ENCODE assay signal across 10 cellular contexts in the genomic region with DNA sequence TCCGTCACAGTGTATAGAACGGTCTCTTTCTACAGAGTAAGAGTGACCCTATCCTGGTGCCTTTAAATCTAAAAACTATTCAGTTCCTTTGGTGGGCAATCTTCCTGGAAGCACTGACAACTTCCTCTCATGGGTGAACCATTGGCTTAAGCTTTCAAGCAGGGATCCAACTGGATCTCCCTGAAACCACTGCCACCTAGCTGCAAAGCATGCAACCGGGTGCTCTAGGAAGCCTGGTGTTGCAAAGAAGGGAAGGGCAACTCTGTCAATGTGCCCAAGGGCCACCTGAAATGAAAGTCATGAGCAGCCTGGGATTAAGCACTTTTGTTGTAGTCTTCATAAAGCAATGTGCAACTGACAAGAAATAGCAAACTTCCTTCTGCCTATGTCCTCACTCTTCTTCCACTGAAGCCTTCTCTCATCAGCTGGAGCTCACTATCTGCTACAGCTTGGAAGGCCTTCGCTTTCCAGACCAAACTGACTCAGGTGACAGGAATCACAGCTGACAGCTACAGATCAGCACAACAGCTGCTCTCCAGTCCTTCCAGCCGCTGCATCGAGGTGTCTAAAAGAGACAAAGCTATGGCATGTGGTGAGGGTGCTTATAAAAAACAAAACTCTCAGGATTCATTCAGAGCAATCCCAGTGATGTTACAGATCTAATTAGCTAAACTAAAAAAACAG. TPM values are rescaled to one million over a fixed set of nuclear protein-coding genes. Genes with fewer than 3 reads are reported as not detected.
DNase-seq lines count a peak whose midpoint lies in the region; ATAC-seq and TF ChIP-seq lines count a peak whose summit lies in the region.
"Had no signal": no experiment of that assay in that cellular context is flagged by ENCODE, and none has a peak within 500 bp of the region (broad histone marks: within the 10 kb centered on the region; RNA-seq: fewer than 3 reads in every experiment).

No MANE protein-coding gene starts in this region.

- H3K4me3 ChIP-seq in LNCaP clone FGC (ENCODE audit: low read depth, low read length), result no peak overlapping the region
- H3K4me3 ChIP-seq in choroid plexus epithelial cell (ENCODE audit: low read depth, low read length), result no peak overlapping the region
- no peak overlapping the region for H3K4me3 ChIP-seq in lung
- H3K4me3 ChIP-seq: skin epidermis had no signal

- ATAC-seq in lung (ENCODE audit: insufficient read depth, low FRiP score), result no peak
- ATAC-seq in HG03097 (IDR thresholded peaks at IDR 0.05; ENCODE audit: low FRiP score, unreplicated experiment), result no peak

- H3K9me3 ChIP-seq in lung (ENCODE audit: control insufficient read depth in 2 of 2, insufficient read depth in 1 of 2, low read length in 1 of 2), result no peaks in the 10 kb centered on the region

- peaks cover 27 to 32% of the 10 kb centered on the region in 2 donors for H3K36me3 ChIP-seq in lung (ENCODE audit: control insufficient read depth in 2 of 2, insufficient read depth in 2 of 2, low read length in 2 of 2)

- peak; percentile 63 for DNase-seq in D341Med (ENCODE audit: low spot score)
- no peak for DNase-seq in LNCaP clone FGC (ENCODE audit: low read depth)
- peak; percentile 54 for DNase-seq in choroid plexus epithelial cell (ENCODE audit: low read depth)
- no peak for DNase-seq in lung (ENCODE audit: low spot score)
- DNase-seq in COLO829 (ENCODE audit: low spot score), result no peak
- DNase-seq in NCI-H1048 (lab: John Stamatoyannopoulos, UW), result no peak
- DNase-seq in NCI-H1436 treated with DMSO at 0.1 percent for 48 hours (lab: John Stamatoyannopoulos, UW), result no peak

- peaks cover 3 to 4% of the 10 kb centered on the region in 2 donors for H3K4me1 ChIP-seq in lung (ENCODE audit: control insufficient read depth in 2 of 2, insufficient read depth in 2 of 2, low read length in 2 of 2)

- TF ChIP-seq CTCF in LNCaP clone FGC (IDR thresholded peaks at IDR 0.05; ENCODE audit: control insufficient read depth, extremely low read depth, insufficient read depth) (peak; percentile 67), choroid plexus epithelial cell (conservative IDR thresholded peaks at IDR 0.05; ENCODE audit: low read depth, low read length) (peak; percentile 73), lung (IDR thresholded peaks at IDR 0.05; ENCODE audit: control extremely low read depth, extremely low read depth) (peak; percentile 9)

- no peaks in the 10 kb centered on the region for H3K27me3 ChIP-seq in lung (ENCODE audit: control insufficient read depth, insufficient read depth)

- WGBS in lung, 2 donors, result 83 to 88% methylated on average over 6 of the region's 6 CpGs

- no peak overlapping the region for H3K27ac ChIP-seq in lung (ENCODE audit: low read depth in 1 of 2, low read length in 1 of 2)
- H3K27ac ChIP-seq: epithelial cell of prostate, skin epidermis had no signal

RNA-seq across cellular contexts. Expression of a gene that starts 46.1 kb away (rescaled TPM):
- 10 to 100 TPM; 34.2 to 35.7 TPM for total RNA-seq in lung
- polyA plus RNA-seq in lung, result 10 to 100 TPM in 1 of 2 donors, 1 to 10 TPM in 1; 8.9 to 15.5 TPM

RNA-seq across cellular contexts. Expression of a gene that starts 55.9 kb away (rescaled TPM):
- 10 to 100 TPM in 1 of 2 donors, 1 to 10 TPM in 1; 9.1 to 24.8 TPM for total RNA-seq in lung
- 1 to 10 TPM; 3.8 to 4.9 TPM for polyA plus RNA-seq in lung

Comparison
In these comparisons a context has a peak if more than half of its experiments do, and no peak if none do; other contexts are left out.
1. DNase-seq: peak in D341Med (single experiment) and choroid plexus epithelial cell (single experiment); none in LNCaP clone FGC (single experiment), lung (single experiment), COLO829 (single experiment), NCI-H1048 (single experiment) and NCI-H1436 treated with DMSO at 0.1 percent for 48 hours (single experiment).
2. CTCF ChIP-seq: peak in every context shown above with its lines; median percentile 73 in choroid plexus epithelial cell; 67 in LNCaP clone FGC; 9 in lung.